Comparison of ENCODE assay signal across 8 cellular contexts in genomic region chr6:109381747-109382575, GRCh38. TPM values are rescaled to one million over a fixed set of nuclear protein-coding genes. Genes with fewer than 3 reads are reported as not detected.
DNase-seq lines count a peak whose midpoint lies in the region; ATAC-seq and TF ChIP-seq lines count a peak whose summit lies in the region.

TSS of gene CD164 (minus strand) at chr6:109382467. CDS start at chr6:109382378, 89 bp downstream.

- peaks cover 29% of the 10 kb centered on the region for H3K36me3 Mint-ChIP-seq in activated T-cell treated with anti-CD3 and anti-CD28 coated beads, Interleukin-2, amount 50 U/mL, for 4 hours (ENCODE audit: insufficient read depth)

- peaks cover 25% of the 10 kb centered on the region for H3K36me3 ChIP-seq in Panc1 (ENCODE audit: control insufficient read depth, insufficient read depth, low read length)

- peak within 1 kb of the TSS; percentile 98 for H3K27ac ChIP-seq in Panc1 (ENCODE audit: low read length)

- H3K4me3 Mint-ChIP-seq in activated T-cell treated with anti-CD3 and anti-CD28 coated beads, Interleukin-2, amount 50 U/mL, for 4 hours = peak within 1 kb of the TSS; percentile 97

- H3K27me3 Mint-ChIP-seq in activated T-cell treated with anti-CD3 and anti-CD28 coated beads, Interleukin-2, amount 50 U/mL, for 4 hours (ENCODE audit: low read depth) = no peaks in the 10 kb centered on the region

- in situ Hi-C loops in Panc1 (cut with HindIII; ENCODE audit: low pct_unique_long_range_greater_than_20kb, low sequenced_read_pairs) = no loop called here

- no peaks in the 10 kb centered on the region for H3K27me3 ChIP-seq in Panc1 (ENCODE audit: control insufficient read depth, insufficient read depth, low read length)

- peak; percentile 96 for DNase-seq in DMS53 (lab: John Stamatoyannopoulos, UW)
- DNase-seq in Jurkat, Clone E6-1 (ENCODE audit: low read depth, low spot score) = peak; percentile 93
- peak; percentile 87 for DNase-seq in Panc1 (ENCODE audit: low read depth, low spot score)
- DNase-seq in activated T-cell treated with anti-CD3 and anti-CD28 coated beads, Interleukin-2, amount 50 U/mL, for 4 hours = peak; percentile 93
- peak; percentile 97 for DNase-seq in myocyte (ENCODE audit: low read depth)
- peak; percentile 89 to 91 for DNase-seq in stimulated activated CD8-positive, alpha-beta memory T cell treated with anti-CD3 and anti-CD28 coated beads, Interleukin-7, amount 100 ng/mL, for 4 hours (ENCODE audit: low read depth in 2 of 2)

- H3K4me1 ChIP-seq in Panc1 (ENCODE audit: control insufficient read depth, insufficient read depth, low read length) = peaks cover 33% of the 10 kb centered on the region

- H3K4me3 ChIP-seq in Jurkat, Clone E6-1 (ENCODE audit: low read length) = peak within 1 kb of the TSS; percentile 67
- H3K4me3 ChIP-seq in Panc1 (ENCODE audit: low read depth in 2 of 2, low read length in 2 of 2) = peak within 1 kb of the TSS; percentile 73 to 88

- POLR2A ChIA-PET in Panc1 (lab: Charles Lee) = interaction anchor here (0.6 to 0.9 kb wide), 3 partner anchors 9 to 1842 kb away, joined by 3 to 9 read pairs (median 3); no protein-coding TSS in a partner anchor

- intact Hi-C loops in Panc1 (cut with micrococcal nuclease; ENCODE audit: unreplicated experiment) = loop anchor here (2.0 to 5.0 kb wide), 2 partner anchors 60 to 287 kb away; partner anchors contain the start of genes CEP57L1, PPIL6, SESN1 and SMPD2

- H3K9me3 Mint-ChIP-seq in activated T-cell treated with anti-CD3 and anti-CD28 coated beads, Interleukin-2, amount 50 U/mL, for 4 hours = no peaks in the 10 kb centered on the region

- BruUV-seq in Panc1 (replicated peaks; lab: Mats Ljungman, UMichigan) = no TSS peak

- ATAC-seq in GM21619 (IDR thresholded peaks at IDR 0.05; ENCODE audit: unreplicated experiment) (peak; percentile 49), Panc1 (peak; percentile 82), esophagus mucosa (peak; percentile 90)
- ATAC-seq in activated T-cell treated with anti-CD3 and anti-CD28 coated beads, Interleukin-2, amount 50 U/mL, for 4 hours = peak; percentile 69 to 71

- no peak for TF ChIP-seq CTCF in Panc1 (IDR thresholded peaks at IDR 0.05)

- H3K9me3 ChIP-seq in Panc1 (ENCODE audit: control insufficient read depth, insufficient read depth, low read depth, low read length) = no peaks in the 10 kb centered on the region

- CTCF ChIA-PET in Panc1 (lab: Charles Lee) = interaction anchor here (0.6 to 3.1 kb wide), 3 partner anchors 194 to 584 kb away, joined by 3 to 20 read pairs (median 5); partner anchors contain the start of genes CEP57L1 and SESN1

- H3K4me1 Mint-ChIP-seq in activated T-cell treated with anti-CD3 and anti-CD28 coated beads, Interleukin-2, amount 50 U/mL, for 4 hours (ENCODE audit: low read depth) = peaks cover 49% of the 10 kb centered on the region

RNA-seq across cellular contexts. Expression of gene CD164, which starts in this region (rescaled TPM):
- polyA plus RNA-seq in Jurkat, Clone E6-1 (2012; ENCODE audit: insufficient read depth, insufficient read length) = 109 TPM
- total RNA-seq in Panc1 (2021; ENCODE audit: unreplicated experiment) (337 TPM), esophagus mucosa (91.3 TPM), myocyte (161 and 175 TPM in 2 replicates)
- 405 TPM for polyA plus RNA-seq in Panc1 (2012; ENCODE audit: insufficient read length)
- total RNA-seq in activated T-cell treated with anti-CD3 and anti-CD28 coated beads, Interleukin-2, amount 50 U/mL, for 4 hours = 100 to 1,000 TPM; 236 to 295 (median 239) TPM
- 79.9 TPM for polyA plus RNA-seq in myocyte (2012)

Comparison
In these comparisons a context has a peak if more than half of its experiments do, and no peak if none do; other contexts are left out.
1. Peak in every context shown above with its lines: DNase-seq, ATAC-seq, H3K4me3 ChIP-seq and H3K27ac ChIP-seq.